15 cellular contexts compared by ENCODE assay signal in the genomic region with DNA sequence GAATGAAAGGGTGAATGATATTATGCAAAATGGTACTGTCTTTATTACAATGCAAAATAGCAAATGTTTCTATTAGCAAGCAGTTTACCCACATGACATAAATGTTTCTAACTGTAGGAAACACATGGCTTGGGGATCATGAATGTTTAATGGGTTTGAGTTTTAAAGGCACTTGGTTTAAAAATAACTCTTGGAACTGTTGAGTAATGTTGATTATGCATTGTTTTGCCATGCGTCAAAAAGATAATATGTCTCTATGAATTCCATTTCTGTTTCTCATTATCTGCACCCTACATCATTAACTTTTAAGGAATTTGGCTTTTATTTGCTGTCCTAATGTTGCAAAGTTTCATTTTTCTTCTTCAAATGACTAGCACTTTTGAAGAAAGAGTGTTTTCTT.
DNase-seq lines count a peak whose midpoint lies in the region; ATAC-seq and TF ChIP-seq lines count a peak whose summit lies in the region.
"Had no signal": no experiment of that assay in that cellular context is flagged by ENCODE, and none has a peak within 500 bp of the region (broad histone marks: within the 10 kb centered on the region; RNA-seq: fewer than 3 reads in every experiment).

No MANE protein-coding gene starts in this region.

- H2AFZ ChIP-seq in ACC112 (ENCODE audit: low read length, unreplicated experiment) (peak overlapping the region; percentile 14), HCT116 (ENCODE audit: low read depth, low read length, poor library complexity, severe bottlenecking) (no peak overlapping the region)

- H3K4me3 ChIP-seq in ACC112 (ENCODE audit: low read depth, low read length) (0 out of 2 replicates have a peak overlapping the region, but pooled peaks have one; percentile 3), HCT116 (replicated peaks in 1 of 2; ENCODE audit: low read depth in 1 of 2, low read length in 2 of 2) (no peak overlapping the region), brain microvascular endothelial cell (ENCODE audit: low read depth, low read length) (no peak overlapping the region)
- H3K4me3 ChIP-seq in naive thymus-derived CD4-positive, alpha-beta T cell (ENCODE audit: low read length): no peak overlapping the region
- H3K4me3 ChIP-seq: BLaER1, skin epidermis had no signal

- H3K27ac ChIP-seq in ACC112 (ENCODE audit: low read depth, low read length) (peak overlapping the region; percentile 70), HCT116 (ENCODE audit: low read depth, low read length) (no peak overlapping the region), brain microvascular endothelial cell (peak overlapping the region; percentile 51)
- H3K27ac ChIP-seq in naive thymus-derived CD4-positive, alpha-beta T cell (ENCODE audit: low read depth, low read length): no peak overlapping the region
- H3K27ac ChIP-seq: BLaER1 had no signal

- BruUV-seq in HCT116 (replicated peaks; lab: Mats Ljungman, UMichigan): no TSS peak

- TF ChIP-seq CTCF in HCT116 (IDR thresholded peaks at IDR 0.05 in 2 of 3, conservative IDR thresholded peaks at IDR 0.05 in 1 of 3; ENCODE audit: borderline replicate concordance in 1 of 3, insufficient read depth in 1 of 3, low read depth in 2 of 3, low read length in 2 of 3) (no peak), brain microvascular endothelial cell (IDR thresholded peaks at IDR 0.05; ENCODE audit: low read depth, low read length, missing control alignments) (no peak), natural killer cell (IDR thresholded peaks at IDR 0.05) (no peak)

- H3K9me3 ChIP-seq in HCT116 (ENCODE audit: control insufficient read depth in 1 of 2, insufficient read depth in 1 of 2, low read depth in 1 of 2, low read length in 2 of 2): no peaks in the 10 kb centered on the region
- H3K9me3 ChIP-seq in naive thymus-derived CD4-positive, alpha-beta T cell (ENCODE audit: control insufficient read depth in 2 of 3, low read length in 3 of 3): peaks cover 0 to 3% (median 0%) of the 10 kb centered on the region in 3 experiments
- H3K9me3 ChIP-seq: BLaER1 had no signal

- H3K4me2 ChIP-seq in HCT116 (ENCODE audit: low read length): peak overlapping the region; percentile 27
- H3K4me2 ChIP-seq: BLaER1 had no signal

- no peak overlapping the region for H3K4me3 Mint-ChIP-seq in natural killer cell
- no peak overlapping the region for H3K4me3 Mint-ChIP-seq in naive thymus-derived CD4-positive, alpha-beta T cell
- H3K4me3 Mint-ChIP-seq: activated CD8-positive, alpha-beta memory T cell treated with anti-CD3 and anti-CD28 coated beads, Interleukin-2, amount 10 ng/mL, durations not matched to agents 7 days and 5 days; activated naive CD8-positive, alpha-beta T cell treated with anti-CD3 and anti-CD28 coated beads, Interleukin-2, amount 50 U/mL, for 24 hours had no signal

- H3K27me3 Mint-ChIP-seq in natural killer cell (ENCODE audit: low read depth in 2 of 2): no peaks in the 10 kb centered on the region
- H3K27me3 Mint-ChIP-seq in naive thymus-derived CD4-positive, alpha-beta T cell: no peaks in the 10 kb centered on the region
- H3K27me3 Mint-ChIP-seq: activated CD8-positive, alpha-beta memory T cell treated with anti-CD3 and anti-CD28 coated beads, Interleukin-2, amount 10 ng/mL, durations not matched to agents 7 days and 5 days; activated naive CD8-positive, alpha-beta T cell treated with anti-CD3 and anti-CD28 coated beads, Interleukin-2, amount 50 U/mL, for 24 hours had no signal

- H3K36me3 Mint-ChIP-seq in natural killer cell: no peaks in the 10 kb centered on the region
- no peaks in the 10 kb centered on the region for H3K36me3 Mint-ChIP-seq in naive thymus-derived CD4-positive, alpha-beta T cell
- no peaks in the 10 kb centered on the region for H3K36me3 Mint-ChIP-seq in activated naive CD4-positive, alpha-beta T cell treated with anti-CD3 and anti-CD28 coated beads, Interleukin-2, amount 50 U/mL, for 72 hours
- H3K36me3 Mint-ChIP-seq: activated CD8-positive, alpha-beta memory T cell treated with anti-CD3 and anti-CD28 coated beads, Interleukin-2, amount 10 ng/mL, durations not matched to agents 7 days and 5 days had no signal

- peaks cover 8% of the 10 kb centered on the region for H3K4me1 ChIP-seq in ACC112 (ENCODE audit: control insufficient read depth, insufficient read depth, low read length, unreplicated experiment)
- H3K4me1 ChIP-seq in HCT116 (ENCODE audit: control insufficient read depth in 1 of 2, insufficient read depth in 2 of 2, low read length in 2 of 2): peaks cover 0 to 14% of the 10 kb centered on the region in 2 experiments; a peak in 2 of 4 replicates
- H3K4me1 ChIP-seq in naive thymus-derived CD4-positive, alpha-beta T cell (ENCODE audit: control insufficient read depth in 2 of 2, insufficient read depth in 2 of 2, low read length in 2 of 2): no peaks in the 10 kb centered on the region
- H3K4me1 ChIP-seq: BLaER1 had no signal

- H3K36me3 ChIP-seq in ACC112 (ENCODE audit: insufficient read depth, low read length) (no peaks in the 10 kb centered on the region), HCT116 (ENCODE audit: control insufficient read depth in 1 of 2, insufficient read depth in 2 of 2, low read length in 2 of 2) (no peaks in the 10 kb centered on the region), brain microvascular endothelial cell (replicated peaks) (no peaks in the 10 kb centered on the region)
- H3K36me3 ChIP-seq in naive thymus-derived CD4-positive, alpha-beta T cell (ENCODE audit: control insufficient read depth in 2 of 3, insufficient read depth in 3 of 3, low read length in 3 of 3): no peaks in the 10 kb centered on the region
- H3K36me3 ChIP-seq: BLaER1 had no signal

- POLR2A ChIA-PET in HCT116 (lab: Charles Lee): no interaction called here
- POLR2A ChIA-PET in naive thymus-derived CD4-positive, alpha-beta T cell (lab: Charles Lee): no interaction called here

- no peaks in the 10 kb centered on the region for H3K9me2 ChIP-seq in HCT116 (ENCODE audit: insufficient read depth)

- ATAC-seq in HCT116 (no peak), natural killer cell (no peak)
- ATAC-seq in naive thymus-derived CD4-positive, alpha-beta T cell: no peak
- ATAC-seq in activated naive CD4-positive, alpha-beta T cell treated with anti-CD3 and anti-CD28 coated beads, Interleukin-2, amount 50 U/mL, for 72 hours: no peak
- ATAC-seq: activated CD8-positive, alpha-beta memory T cell treated with anti-CD3 and anti-CD28 coated beads, Interleukin-2, amount 10 ng/mL, durations not matched to agents 7 days and 5 days; activated naive CD8-positive, alpha-beta T cell treated with anti-CD3 and anti-CD28 coated beads, Interleukin-2, amount 50 U/mL, for 24 hours had no signal

- TF ChIP-seq RAD21 in HCT116 (IDR thresholded peaks at IDR 0.05; ENCODE audit: low read depth): no peak

- H3K79me2 ChIP-seq in ACC112 (ENCODE audit: control insufficient read depth, insufficient read depth, low read length, unreplicated experiment) (no peaks in the 10 kb centered on the region), HCT116 (ENCODE audit: insufficient read depth, low read length) (no peaks in the 10 kb centered on the region)

- CTCF ChIA-PET in HCT116 (lab: Charles Lee): no interaction called here
- CTCF ChIA-PET in naive thymus-derived CD4-positive, alpha-beta T cell (lab: Charles Lee): no interaction called here

- H3K27me3 ChIP-seq in ACC112 (ENCODE audit: insufficient read depth, low read length) (no peaks in the 10 kb centered on the region), HCT116 (ENCODE audit: insufficient read depth, low read length) (no peaks in the 10 kb centered on the region), brain microvascular endothelial cell (replicated peaks) (no peaks in the 10 kb centered on the region)
- no peaks in the 10 kb centered on the region for H3K27me3 ChIP-seq in naive thymus-derived CD4-positive, alpha-beta T cell (ENCODE audit: control insufficient read depth in 2 of 2, insufficient read depth in 2 of 2, low read length in 2 of 2)
- H3K27me3 ChIP-seq: BLaER1 had no signal

- RAD21 ChIA-PET in HCT116 (lab: Charles Lee; ENCODE audit: low non-redundant PET in 1 of 2, low total read pairs in 2 of 2, uncharacterized antibody in 2 of 2, unreplicated experiment in 2 of 2): no interaction called here

- peaks cover 5 to 11% of the 10 kb centered on the region in 2 donors for H3K9me3 Mint-ChIP-seq in natural killer cell
- peaks cover 0 to 26% (median 6%) of the 10 kb centered on the region in 11 donors for H3K9me3 Mint-ChIP-seq in naive thymus-derived CD4-positive, alpha-beta T cell
- H3K9me3 Mint-ChIP-seq in activated naive CD4-positive, alpha-beta T cell treated with anti-CD3 and anti-CD28 coated beads, Interleukin-2, amount 50 U/mL, for 72 hours: peaks cover 14 to 15% of the 10 kb centered on the region in 2 donors

- H4K20me1 ChIP-seq in HCT116 (ENCODE audit: insufficient read depth): no peaks in the 10 kb centered on the region
- H4K20me1 ChIP-seq: BLaER1 had no signal

- no peak overlapping the region for H3K27ac Mint-ChIP-seq in natural killer cell
- no peak overlapping the region for H3K27ac Mint-ChIP-seq in naive thymus-derived CD4-positive, alpha-beta T cell
- no peak overlapping the region for H3K27ac Mint-ChIP-seq in activated naive CD4-positive, alpha-beta T cell treated with anti-CD3 and anti-CD28 coated beads, Interleukin-2, amount 50 U/mL, for 72 hours
- H3K27ac Mint-ChIP-seq: activated CD8-positive, alpha-beta memory T cell treated with anti-CD3 and anti-CD28 coated beads, Interleukin-2, amount 10 ng/mL, durations not matched to agents 7 days and 5 days; activated naive CD8-positive, alpha-beta T cell treated with anti-CD3 and anti-CD28 coated beads, Interleukin-2, amount 50 U/mL, for 24 hours had no signal

- intact Hi-C loops in HCT116 (cut with micrococcal nuclease) (no loop called here), natural killer cell (cut with micrococcal nuclease) (no loop called here)
- intact Hi-C loops in naive thymus-derived CD4-positive, alpha-beta T cell (cut with micrococcal nuclease): no loop called here

- no peak for TF ChIP-seq POLR2A in HCT116 (IDR thresholded peaks at IDR 0.05; ENCODE audit: borderline replicate concordance, extremely low read depth, insufficient read depth, insufficient read length)

- no peak for DNase-seq in HCT116 (ENCODE audit: low read depth, low spot score)
- peak; percentile 35 for DNase-seq in brain microvascular endothelial cell
- DNase-seq in hepatic stellate cell (ENCODE audit: low spot score): peak; percentile 44
- no peak for DNase-seq in natural killer cell
- DNase-seq in naive thymus-derived CD4-positive, alpha-beta T cell: no peak
- DNase-seq in activated naive CD4-positive, alpha-beta T cell treated with anti-CD3 and anti-CD28 coated beads, Interleukin-2, amount 50 U/mL, for 72 hours (ENCODE audit: low spot score in 2 of 2): no peak
- no peak for DNase-seq in T1000 (lab: John Stamatoyannopoulos, UW)
- DNase-seq: activated CD8-positive, alpha-beta memory T cell treated with anti-CD3 and anti-CD28 coated beads, Interleukin-2, amount 10 ng/mL, durations not matched to agents 7 days and 5 days; activated naive CD8-positive, alpha-beta T cell treated with anti-CD3 and anti-CD28 coated beads, Interleukin-2, amount 50 U/mL, for 24 hours; GF-D8; MV-4-11; NCI-H2227 treated with DMSO at 0.1 percent for 48 hours had no signal

- no peak overlapping the region for H3K9ac ChIP-seq in HCT116 (ENCODE audit: low read length)
- H3K9ac ChIP-seq: BLaER1 had no signal

- H3K4me1 Mint-ChIP-seq in natural killer cell: no peaks in the 10 kb centered on the region
- H3K4me1 Mint-ChIP-seq in naive thymus-derived CD4-positive, alpha-beta T cell: no peaks in the 10 kb centered on the region
- H3K4me1 Mint-ChIP-seq: activated CD8-positive, alpha-beta memory T cell treated with anti-CD3 and anti-CD28 coated beads, Interleukin-2, amount 10 ng/mL, durations not matched to agents 7 days and 5 days; activated naive CD8-positive, alpha-beta T cell treated with anti-CD3 and anti-CD28 coated beads, Interleukin-2, amount 50 U/mL, for 24 hours had no signal

- in situ Hi-C loops in brain microvascular endothelial cell (cut with HindIII; ENCODE audit: low pct_ligation_motif_present, low sequenced_read_pairs): no loop called here

Comparison
In these comparisons a context has a peak if more than half of its experiments do, and no peak if none do; other contexts are left out.
1. H3K27ac ChIP-seq: peak in ACC112 (single experiment) and brain microvascular endothelial cell (single experiment); none in HCT116 (single experiment) and naive thymus-derived CD4-positive, alpha-beta T cell (single experiment).
2. DNase-seq: peak in brain microvascular endothelial cell (single experiment) and hepatic stellate cell (single experiment); none in HCT116 (single experiment), natural killer cell (single experiment), naive thymus-derived CD4-positive, alpha-beta T cell (0 of 9), activated naive CD4-positive, alpha-beta T cell treated with anti-CD3 and anti-CD28 coated beads, Interleukin-2, amount 50 U/mL, for 72 hours (0 of 2) and T1000 (single experiment).